In the genomic region with DNA sequence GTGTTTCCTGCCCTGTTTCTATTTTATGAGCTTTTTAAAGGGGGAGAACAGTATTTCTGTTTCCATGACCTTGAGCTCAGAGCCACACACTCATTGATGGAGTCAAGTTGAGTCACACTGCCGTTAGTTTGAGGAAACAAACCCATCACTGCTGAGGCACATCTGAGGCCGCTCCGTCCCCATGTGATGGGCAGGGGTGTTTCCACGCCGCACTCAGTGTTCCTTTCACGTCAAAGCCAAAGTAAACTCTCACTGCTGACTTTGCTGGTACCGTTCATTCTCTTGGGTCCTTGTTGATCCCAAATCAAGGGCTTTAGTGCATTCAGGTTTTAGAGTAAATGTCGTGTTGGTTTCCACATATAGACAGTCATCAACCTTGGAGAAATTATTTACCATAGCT, we compare ENCODE assay signal across 17 cellular contexts. TPM values are rescaled to one million over a fixed set of nuclear protein-coding genes. Genes with fewer than 3 reads are reported as not detected.
A peak's percentile ranks its signal among the peaks of the same experiment; 100 is the strongest.
DNase-seq lines count a peak whose midpoint lies in the region; ATAC-seq and TF ChIP-seq lines count a peak whose summit lies in the region.
"Had no signal": no experiment of that assay in that cellular context is flagged by ENCODE, and none has a peak within 500 bp of the region (broad histone marks: within the 10 kb centered on the region; RNA-seq: fewer than 3 reads in every experiment).

No MANE protein-coding gene starts in this region.

- ATAC-seq in HG03521 (IDR thresholded peaks at IDR 0.05; ENCODE audit: unreplicated experiment): no peak
- no peak for ATAC-seq in stimulated activated effector memory CD8-positive, alpha-beta T cell treated with anti-CD3 and anti-CD28 coated beads, Interleukin-12 subunit alpha, Interleukin-12 subunit beta, amount 100 ng/mL, for 72 hours
- ATAC-seq: A549, K562 had no signal

- H3K4me3 Mint-ChIP-seq in stimulated activated effector memory CD8-positive, alpha-beta T cell treated with anti-CD3 and anti-CD28 coated beads, Interleukin-12 subunit alpha, Interleukin-12 subunit beta, amount 100 ng/mL, for 72 hours: no peak overlapping the region
- H3K4me3 Mint-ChIP-seq: CD4-positive, alpha-beta T cell had no signal

- no peaks in the 10 kb centered on the region for H3K9me3 Mint-ChIP-seq in stimulated activated effector memory CD8-positive, alpha-beta T cell treated with anti-CD3 and anti-CD28 coated beads, Interleukin-12 subunit alpha, Interleukin-12 subunit beta, amount 100 ng/mL, for 72 hours
- H3K9me3 Mint-ChIP-seq: CD4-positive, alpha-beta T cell had no signal

- 86 to 96% (median 92%) methylated on average over 8 of the region's 8 CpGs for WGBS in spleen, 5 donors
- WGBS in esophagus muscularis mucosa: 96% methylated on average over 8 of the region's 8 CpGs

- no peak overlapping the region for H2AFZ ChIP-seq in OCI-LY1 (ENCODE audit: low read length)

- H3K27me3 ChIP-seq in BLaER1 (no peaks in the 10 kb centered on the region), OCI-LY1 (ENCODE audit: insufficient read depth, low read length) (no peaks in the 10 kb centered on the region), spleen (replicated peaks in 1 of 7) (no peaks in the 10 kb centered on the region), esophagus muscularis mucosa (no peaks in the 10 kb centered on the region)

- TF ChIP-seq POLR2A in spleen (IDR thresholded peaks at IDR 0.05) (no peak), esophagus muscularis mucosa (IDR thresholded peaks at IDR 0.05; ENCODE audit: low read depth) (no peak)

- intact Hi-C loops in spleen (cut with DNase I; ENCODE audit: low total_unique reads): no loop called here
- intact Hi-C loops in esophagus muscularis mucosa (cut with DNase I): no loop called here

- no peak for TF ChIP-seq EP300 in esophagus muscularis mucosa (IDR thresholded peaks at IDR 0.05)

- H3K36me3 ChIP-seq in BLaER1 (peaks cover 60% of the 10 kb centered on the region), OCI-LY1 (ENCODE audit: insufficient read depth, low read length) (peaks cover 33% of the 10 kb centered on the region), spleen (peaks cover 0 to 97% (median 60%) of the 10 kb centered on the region in 6 donors), esophagus muscularis mucosa (peaks cover 36 to 90% (median 68%) of the 10 kb centered on the region in 4 donors)

- H3F3A ChIP-seq in OCI-LY1 (ENCODE audit: insufficient read depth, low read length): no peaks in the 10 kb centered on the region; the same call in 1 of the 2 replicates

- H3K9me3 ChIP-seq in BLaER1: no peaks in the 10 kb centered on the region
- no peaks in the 10 kb centered on the region for H3K9me3 ChIP-seq in OCI-LY1 (ENCODE audit: low read length)
- no peaks in the 10 kb centered on the region for H3K9me3 ChIP-seq in spleen
- H3K9me3 ChIP-seq in esophagus muscularis mucosa: no peaks in the 10 kb centered on the region
- H3K9me3 ChIP-seq: A549, Caco-2, HAP-1 had no signal

- H3K4me2 ChIP-seq in BLaER1 (peak overlapping the region; percentile 69), OCI-LY1 (ENCODE audit: low read length) (no peak overlapping the region)
- H3K4me2 ChIP-seq: A549 had no signal

- no peak overlapping the region for H3K9ac ChIP-seq in BLaER1
- H3K9ac ChIP-seq in OCI-LY1 (ENCODE audit: low read length): no peak overlapping the region

- DNase-seq in foreskin fibroblast (peak; percentile 33 to 37), spleen (peak; percentile 31), esophagus muscularis mucosa (ENCODE audit: extremely low spot score) (no peak), OCI-M1 (lab: John Stamatoyannopoulos, UW) (no peak)
- DNase-seq in stimulated activated effector memory CD8-positive, alpha-beta T cell treated with anti-CD3 and anti-CD28 coated beads, Interleukin-12 subunit alpha, Interleukin-12 subunit beta, amount 100 ng/mL, for 72 hours (ENCODE audit: low spot score in 2 of 2): no peak
- DNase-seq: Caco-2; CD4-positive, alpha-beta T cell; GOT3 had no signal

- TF ChIP-seq CTCF in OCI-LY1 (IDR thresholded peaks at IDR 0.05; ENCODE audit: low read length) (no peak), foreskin fibroblast (IDR thresholded peaks at IDR 0.05; ENCODE audit: low read depth, low read length) (no peak), spleen (IDR thresholded peaks at IDR 0.05 in 8 of 11, conservative IDR thresholded peaks at IDR 0.05 in 3 of 11) (no peak), esophagus muscularis mucosa (IDR thresholded peaks at IDR 0.05) (no peak)

- H3K4me3 ChIP-seq in BLaER1 (no peak overlapping the region), OCI-LY1 (ENCODE audit: low read depth, low read length, poor library complexity, severe bottlenecking) (no peak overlapping the region), foreskin fibroblast (ENCODE audit: low read depth in 1 of 2, low read length in 2 of 2) (no peak overlapping the region), spleen (no peak overlapping the region), esophagus muscularis mucosa (no peak overlapping the region)
- H3K4me3 ChIP-seq: A549, HAP-1, K562 had no signal

- H3K9me2 ChIP-seq in OCI-LY1 (ENCODE audit: low read depth, low read length): no peaks in the 10 kb centered on the region

- H3K36me3 Mint-ChIP-seq in stimulated activated effector memory CD8-positive, alpha-beta T cell treated with anti-CD3 and anti-CD28 coated beads, Interleukin-12 subunit alpha, Interleukin-12 subunit beta, amount 100 ng/mL, for 72 hours: peaks cover 66% of the 10 kb centered on the region

- no peak overlapping the region for H3K27ac Mint-ChIP-seq in stimulated activated effector memory CD8-positive, alpha-beta T cell treated with anti-CD3 and anti-CD28 coated beads, Interleukin-12 subunit alpha, Interleukin-12 subunit beta, amount 100 ng/mL, for 72 hours
- H3K27ac Mint-ChIP-seq: CD4-positive, alpha-beta T cell had no signal

- H3K27ac ChIP-seq in BLaER1 (no peak overlapping the region), OCI-LY1 (ENCODE audit: low read depth, low read length, poor library complexity, severe bottlenecking) (peak overlapping the region; percentile 33), spleen (no peak overlapping the region), esophagus muscularis mucosa (replicated peaks in 1 of 4) (no peak overlapping the region)
- H3K27ac ChIP-seq: 22Rv1, A549, C4-2B had no signal

- H3K4me1 ChIP-seq in BLaER1: peaks cover 61% of the 10 kb centered on the region
- H3K4me1 ChIP-seq in OCI-LY1 (ENCODE audit: insufficient read depth, low read length, severe bottlenecking): peaks cover 61% of the 10 kb centered on the region
- peaks cover 0 to 13% (median 4%) of the 10 kb centered on the region in 6 donors for H3K4me1 ChIP-seq in spleen
- no peaks in the 10 kb centered on the region for H3K4me1 ChIP-seq in esophagus muscularis mucosa
- H3K4me1 ChIP-seq: A549 had no signal

- no peaks in the 10 kb centered on the region for H3K4me1 Mint-ChIP-seq in stimulated activated effector memory CD8-positive, alpha-beta T cell treated with anti-CD3 and anti-CD28 coated beads, Interleukin-12 subunit alpha, Interleukin-12 subunit beta, amount 100 ng/mL, for 72 hours

- H3K79me2 ChIP-seq in OCI-LY1 (ENCODE audit: insufficient read depth, low read length): no peaks in the 10 kb centered on the region

- H4K20me1 ChIP-seq in BLaER1 (peaks cover 30% of the 10 kb centered on the region; the same call in 1 of the 2 replicates), OCI-LY1 (ENCODE audit: insufficient read depth, low read length) (no peaks in the 10 kb centered on the region)

RNA-seq across cellular contexts. Expression of gene PKNOX1, which starts 48.8 kb away (rescaled TPM):
- total RNA-seq in spleen (10 to 100 TPM; 11.1 to 21.2 (median 17.3) TPM), esophagus muscularis mucosa (10 to 100 TPM; 10.3 to 18.7 (median 14.3) TPM)
- 10 to 100 TPM in 1 of 3 donors, 1 to 10 TPM in 2; 7.3 to 10.1 (median 8.7) TPM for polyA plus RNA-seq in spleen

RNA-seq across cellular contexts. Expression of gene CBS, which starts 52.5 kb away (rescaled TPM):
- total RNA-seq in spleen: 10 to 100 TPM in 1 of 7 donors, 1 to 10 TPM in 6; 1.2 to 10.9 (median 4.5) TPM
- polyA plus RNA-seq in spleen: 1 to 10 TPM in 2 of 3 donors, under 1 TPM in 1; 0.65 to 2.9 (median 1.4) TPM
- total RNA-seq in esophagus muscularis mucosa: 10 to 100 TPM in 3 of 4 donors, 1 to 10 TPM in 1; 9.1 to 22.5 (median 11.3) TPM
- total RNA-seq: HT-29 had no signal

Comparison
In these comparisons a context has a peak if more than half of its experiments do, and no peak if none do; other contexts are left out.
1. DNase-seq: peak in foreskin fibroblast (2 of 2) and spleen (single experiment); none in esophagus muscularis mucosa (single experiment), stimulated activated effector memory CD8-positive, alpha-beta T cell treated with anti-CD3 and anti-CD28 coated beads, Interleukin-12 subunit alpha, Interleukin-12 subunit beta, amount 100 ng/mL, for 72 hours (0 of 2) and OCI-M1 (single experiment).